8 cellular contexts compared by ENCODE assay signal in the genomic region with DNA sequence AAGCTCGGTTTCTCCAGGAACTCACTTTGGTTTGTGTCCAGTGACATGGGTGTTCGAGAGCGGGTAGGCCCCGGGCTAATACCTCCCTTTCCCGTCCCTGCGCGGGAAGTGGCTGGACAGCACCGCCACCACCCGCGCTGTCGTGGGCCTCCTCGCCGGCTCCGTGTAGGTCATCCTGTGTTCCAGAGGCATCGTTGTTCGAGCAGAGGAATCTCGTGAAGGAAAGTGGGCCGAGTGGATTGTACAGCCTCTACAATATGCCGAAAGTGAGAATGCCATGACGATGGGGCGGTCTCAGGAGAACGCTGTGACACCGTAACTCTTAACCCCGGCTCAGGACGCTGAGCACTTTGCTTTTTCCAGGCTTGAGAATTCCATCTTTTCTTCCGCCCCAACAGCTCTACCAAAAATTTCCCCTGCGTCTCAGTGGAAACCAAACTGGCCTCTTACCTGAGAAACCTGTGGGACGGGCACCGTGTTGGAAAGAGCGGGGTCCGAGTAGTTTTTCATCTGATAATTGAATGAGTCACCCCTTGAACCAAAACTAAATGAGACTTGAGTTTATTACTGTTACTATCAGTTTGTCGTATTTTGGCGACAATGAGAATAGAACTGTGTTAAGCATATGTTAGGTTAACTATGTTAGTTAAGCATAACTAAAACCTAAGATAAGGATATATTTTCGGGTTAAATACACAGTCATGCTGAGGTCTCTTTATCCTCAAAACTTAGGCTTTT. TPM values are rescaled to one million over a fixed set of nuclear protein-coding genes. Genes with fewer than 3 reads are reported as not detected.
DNase-seq lines count a peak whose midpoint lies in the region; ATAC-seq and TF ChIP-seq lines count a peak whose summit lies in the region.

No MANE protein-coding gene starts in this region.

- no peak overlapping the region for H2BK5ac ChIP-seq in neuronal stem cell (ENCODE audit: low read length)

- peaks cover 2% of the 10 kb centered on the region for H3K79me1 ChIP-seq in neuronal stem cell (ENCODE audit: low read depth, low read length)

- H3K4ac ChIP-seq in neuronal stem cell (ENCODE audit: low read length): no peak overlapping the region

- H2BK12ac ChIP-seq in neuronal stem cell (ENCODE audit: low read length): no peak overlapping the region

- ATAC-seq in GM18498 (IDR thresholded peaks at IDR 0.05; ENCODE audit: unreplicated experiment): peak; percentile 31
- ATAC-seq in HG02642 (IDR thresholded peaks at IDR 0.05; ENCODE audit: poor library complexity, unreplicated experiment): peak; percentile 32
- ATAC-seq in GM18861 (IDR thresholded peaks at IDR 0.05; ENCODE audit: unreplicated experiment): no peak
- ATAC-seq in HG03196 (IDR thresholded peaks at IDR 0.05; ENCODE audit: unreplicated experiment): no peak

- H2AK5ac ChIP-seq in neuronal stem cell (ENCODE audit: low read depth, low read length): peak overlapping the region; percentile 24

- H3K9ac ChIP-seq in neuronal stem cell (ENCODE audit: low read depth, low read length, poor library complexity): peak overlapping the region; percentile 94

- no peak overlapping the region for H4K8ac ChIP-seq in neuronal stem cell (ENCODE audit: low read depth, low read length)

- no peak for TF ChIP-seq CTCF in epithelial cell of proximal tubule (conservative IDR thresholded peaks at IDR 0.05; ENCODE audit: low read depth, low read length)

- no peak overlapping the region for H3K27ac ChIP-seq in neuronal stem cell (replicated peaks; ENCODE audit: low read length)

- H3K4me3 ChIP-seq in epithelial cell of proximal tubule (ENCODE audit: low read depth, low read length) (peak overlapping the region; percentile 94), neuronal stem cell (ENCODE audit: low read length in 2 of 2) (peak overlapping the region; percentile 62 to 86)

- DNase-seq in RPMI8226 (peak; percentile 4), epithelial cell of proximal tubule (ENCODE audit: low read depth) (no peak), neuronal stem cell (ENCODE audit: low spot score) (no peak), AG08395 (ENCODE audit: low spot score) (no peak)

- peak overlapping the region; percentile 91 for H2AFZ ChIP-seq in neuronal stem cell (ENCODE audit: low read length)

- H3K4me1 ChIP-seq in neuronal stem cell (ENCODE audit: control insufficient read depth in 2 of 2, insufficient read depth in 1 of 2, low read depth in 1 of 2, low read length in 2 of 2): peaks cover 4 to 17% of the 10 kb centered on the region in 2 donors

- peak overlapping the region; percentile 90 for H3K14ac ChIP-seq in neuronal stem cell (ENCODE audit: low read length)

- peaks cover 2 to 53% of the 10 kb centered on the region in 2 donors for H3K36me3 ChIP-seq in neuronal stem cell (replicated peaks in 1 of 2; ENCODE audit: control insufficient read depth in 2 of 2, insufficient read depth in 2 of 2, low read length in 2 of 2)

- peak overlapping the region; percentile 90 for H3K23ac ChIP-seq in neuronal stem cell (ENCODE audit: low read depth, low read length, poor library complexity)

- no peak overlapping the region for H4K91ac ChIP-seq in neuronal stem cell (ENCODE audit: low read depth, low read length, poor library complexity)

- no CpG with 5 or more reads among the region's 34 CpGs for WGBS in neuronal stem cell (ENCODE audit: extremely low coverage in 2 of 2, insufficient read length in 2 of 2, insufficient replicate concordance in 1 of 2), 2 donors

- H3K18ac ChIP-seq in neuronal stem cell (ENCODE audit: low read length): peak overlapping the region; percentile 76

- peak overlapping the region; percentile 58 for H3K4me2 ChIP-seq in neuronal stem cell (ENCODE audit: insufficient read depth, low read length, poor library complexity, severe bottlenecking)

- H3K27me3 ChIP-seq in neuronal stem cell (ENCODE audit: control insufficient read depth in 3 of 3, insufficient read depth in 3 of 3, low read depth in 1 of 3, low read length in 3 of 3): no peaks in the 10 kb centered on the region

- no peak overlapping the region for H2BK120ac ChIP-seq in neuronal stem cell (ENCODE audit: low read depth, low read length)

- no peak overlapping the region for H2BK15ac ChIP-seq in neuronal stem cell (ENCODE audit: low read length)

- no peaks in the 10 kb centered on the region for H3K9me3 ChIP-seq in neuronal stem cell (replicated peaks in 1 of 2; ENCODE audit: control insufficient read depth in 2 of 2, insufficient read depth in 1 of 2, low read depth in 1 of 2, low read length in 2 of 2)

RNA-seq across cellular contexts. Expression of a gene that starts 0.5 kb away (rescaled TPM):
- 175 and 291 TPM in 2 replicates for total RNA-seq in epithelial cell of proximal tubule
- 36.7 TPM for polyA plus RNA-seq in neuronal stem cell (2013, experiment 1 of 2)
- polyA plus RNA-seq in neuronal stem cell (2013, experiment 2 of 2): 33.0 TPM

RNA-seq across cellular contexts. Expression of a gene that starts 1.0 kb away (rescaled TPM):
- total RNA-seq in epithelial cell of proximal tubule: 82.9 and 142 TPM in 2 replicates
- 42.4 TPM for polyA plus RNA-seq in neuronal stem cell (2013, experiment 1 of 2)
- 42.0 TPM for polyA plus RNA-seq in neuronal stem cell (2013, experiment 2 of 2)

RNA-seq across cellular contexts. Expression of a gene that starts 51.3 kb away (rescaled TPM):
- 35.5 and 71.3 TPM in 2 replicates for total RNA-seq in epithelial cell of proximal tubule
- polyA plus RNA-seq in neuronal stem cell (2013, experiment 1 of 2): 0.07 TPM
- polyA plus RNA-seq in neuronal stem cell (2013, experiment 2 of 2): 0.06 TPM

Comparison
In these comparisons a context has a peak if more than half of its experiments do, and no peak if none do; other contexts are left out.
1. ATAC-seq: peak in GM18498 (single experiment) and HG02642 (single experiment); none in GM18861 (single experiment) and HG03196 (single experiment).